Comparison of ENCODE assay signal across 7 cellular contexts in genomic region chrX:113996781-113997180, GRCh38.
"Had no signal": no experiment of that assay in that cellular context is flagged by ENCODE, and none has a peak within 500 bp of the region (broad histone marks: within the 10 kb centered on the region; RNA-seq: fewer than 3 reads in every experiment).

No MANE protein-coding gene starts in this region.

- H3K9me3 ChIP-seq: HAP-1 had no signal

- H3K4me3 ChIP-seq: GM23338, HAP-1 had no signal

- H3K4me2 ChIP-seq: GM23338 had no signal

- H3K4me1 Mint-ChIP-seq: IgD-negative memory B cell had no signal

- H2AFZ ChIP-seq: GM23338 had no signal

- H3K27ac Mint-ChIP-seq: GM23338, IgD-negative memory B cell had no signal

- H3K36me3 Mint-ChIP-seq: IgD-negative memory B cell had no signal

- H3K36me3 ChIP-seq: HAP-1 had no signal

- H3K9me3 Mint-ChIP-seq: GM23338, IgD-negative memory B cell had no signal

- FAIRE-seq: HTR-8/SVneo had no signal

- DNase-seq: H7, KG1 had no signal

- H3K4me3 Mint-ChIP-seq: GM23338, IgD-negative memory B cell had no signal

- ATAC-seq: GM23338, HCT116 had no signal
